ENCODE assay signal across 17 cellular contexts in genomic region chr3:18419232-18419631, GRCh38. TPM values are rescaled to one million over a fixed set of nuclear protein-coding genes. Genes with fewer than 3 reads are reported as not detected.
DNase-seq lines count a peak whose midpoint lies in the region; ATAC-seq and FAIRE-seq lines count a peak whose summit lies in the region.
"Had no signal": no experiment of that assay in that cellular context is flagged by ENCODE, and none has a peak within 500 bp of the region (broad histone marks: within the 10 kb centered on the region; RNA-seq: fewer than 3 reads in every experiment).

No MANE protein-coding gene starts in this region.

- CTCF ChIA-PET in naive thymus-derived CD4-positive, alpha-beta T cell (lab: Charles Lee) = interaction anchor here (0.6 to 0.8 kb wide), 2 partner anchors 13 to 18 kb away, joined by 3 read pairs; no protein-coding TSS in a partner anchor

- no peaks in the 10 kb centered on the region for H3K27me3 ChIP-seq in naive thymus-derived CD4-positive, alpha-beta T cell (ENCODE audit: control insufficient read depth in 2 of 2, insufficient read depth in 2 of 2, low read length in 2 of 2)
- H3K27me3 ChIP-seq: BE2C, tibial nerve had no signal

- no peaks in the 10 kb centered on the region for H3K27me3 Mint-ChIP-seq in activated naive CD8-positive, alpha-beta T cell treated with anti-CD3 and anti-CD28 coated beads, Interleukin-2, amount 50 U/mL, for 24 hours
- no peaks in the 10 kb centered on the region for H3K27me3 Mint-ChIP-seq in naive thymus-derived CD4-positive, alpha-beta T cell

- H3K27ac ChIP-seq in naive thymus-derived CD4-positive, alpha-beta T cell (ENCODE audit: low read depth, low read length) = peak overlapping the region; percentile 97

- ATAC-seq in Right ventricle myocardium inferior = peak; percentile 78
- ATAC-seq in activated naive CD8-positive, alpha-beta T cell treated with anti-CD3 and anti-CD28 coated beads, Interleukin-2, amount 50 U/mL, for 24 hours = no peak
- no peak for ATAC-seq in naive thymus-derived CD4-positive, alpha-beta T cell
- ATAC-seq in GM18511 (IDR thresholded peaks at IDR 0.05; ENCODE audit: unreplicated experiment) = no peak
- ATAC-seq: HCT116 had no signal

- intact Hi-C loops in Right ventricle myocardium inferior (cut with DNase I) = no loop called here
- intact Hi-C loops in cardiac septum (cut with DNase I) = no loop called here
- intact Hi-C loops in naive thymus-derived CD4-positive, alpha-beta T cell (cut with micrococcal nuclease) = loop anchor here (2.0 to 10.0 kb wide), 2 partner anchors 14 to 726 kb away; partner anchors contain the start of gene KCNH8 (in 1 of the 2)

- peak overlapping the region; percentile 67 for H3K4me3 Mint-ChIP-seq in activated naive CD8-positive, alpha-beta T cell treated with anti-CD3 and anti-CD28 coated beads, Interleukin-2, amount 50 U/mL, for 24 hours
- H3K4me3 Mint-ChIP-seq in naive thymus-derived CD4-positive, alpha-beta T cell = peak overlapping the region in 9 of 10 donors; percentile 83 to 100 (median 96)
- H3K4me3 Mint-ChIP-seq: memory B cell had no signal

- POLR2A ChIA-PET in naive thymus-derived CD4-positive, alpha-beta T cell (lab: Charles Lee) = interaction anchor here (0.5 to 9.9 kb wide), 9 partner anchors 8 to 367 kb away, joined by 3 to 206 read pairs (median 5); no protein-coding TSS in a partner anchor

- no peak for DNase-seq in Right ventricle myocardium inferior (ENCODE audit: missing footprints)
- no peak for DNase-seq in cardiac septum (ENCODE audit: low spot score)
- no peak for DNase-seq in activated naive CD8-positive, alpha-beta T cell treated with anti-CD3 and anti-CD28 coated beads, Interleukin-2, amount 50 U/mL, for 24 hours
- DNase-seq in naive thymus-derived CD4-positive, alpha-beta T cell = no peak
- DNase-seq in stimulated activated naive CD4-positive, alpha-beta T cell (lab: John Stamatoyannopoulos, UW) = no peak
- no peak for DNase-seq in NCI-H146 treated with DMSO at 0.1 percent for 48 hours (lab: John Stamatoyannopoulos, UW; ENCODE audit: unreplicated experiment)
- DNase-seq in RCC 7860 (ENCODE audit: low spot score) = no peak
- DNase-seq: BE2C, DMS79 treated with DMSO at 0.1 percent for 48 hours, NCI-H187, NCI-H524, RPMI8226 had no signal

- H3K4me3 ChIP-seq in naive thymus-derived CD4-positive, alpha-beta T cell (ENCODE audit: low read length) = peak overlapping the region; percentile 0

- no peaks in the 10 kb centered on the region for H3K9me3 ChIP-seq in naive thymus-derived CD4-positive, alpha-beta T cell (ENCODE audit: control insufficient read depth in 2 of 3, low read length in 3 of 3)
- H3K9me3 ChIP-seq: BE2C, tibial nerve had no signal

- H3K36me3 Mint-ChIP-seq in activated naive CD8-positive, alpha-beta T cell treated with anti-CD3 and anti-CD28 coated beads, Interleukin-2, amount 50 U/mL, for 24 hours (ENCODE audit: low read depth) = peaks cover 90% of the 10 kb centered on the region
- peaks cover 15 to 74% (median 58%) of the 10 kb centered on the region in 5 donors for H3K36me3 Mint-ChIP-seq in naive thymus-derived CD4-positive, alpha-beta T cell

- H3K9me3 Mint-ChIP-seq in activated naive CD8-positive, alpha-beta T cell treated with anti-CD3 and anti-CD28 coated beads, Interleukin-2, amount 50 U/mL, for 24 hours = no peaks in the 10 kb centered on the region
- peaks cover 0 to 4% (median 0%) of the 10 kb centered on the region in 11 donors for H3K9me3 Mint-ChIP-seq in naive thymus-derived CD4-positive, alpha-beta T cell
- H3K9me3 Mint-ChIP-seq: memory B cell had no signal

- H3K27ac Mint-ChIP-seq in activated naive CD8-positive, alpha-beta T cell treated with anti-CD3 and anti-CD28 coated beads, Interleukin-2, amount 50 U/mL, for 24 hours = peak overlapping the region; percentile 67
- H3K27ac Mint-ChIP-seq in naive thymus-derived CD4-positive, alpha-beta T cell = peak overlapping the region; percentile 85 to 96 (median 92)
- H3K27ac Mint-ChIP-seq: memory B cell had no signal

- H3K36me3 ChIP-seq in naive thymus-derived CD4-positive, alpha-beta T cell (ENCODE audit: control insufficient read depth in 2 of 3, insufficient read depth in 3 of 3, low read length in 3 of 3) = peaks cover 6 to 7% (median 7%) of the 10 kb centered on the region in 3 experiments
- H3K36me3 ChIP-seq: BE2C had no signal

- H3K4me1 Mint-ChIP-seq in activated naive CD8-positive, alpha-beta T cell treated with anti-CD3 and anti-CD28 coated beads, Interleukin-2, amount 50 U/mL, for 24 hours = peaks cover 93% of the 10 kb centered on the region
- H3K4me1 Mint-ChIP-seq in naive thymus-derived CD4-positive, alpha-beta T cell = peaks cover 45 to 91% (median 80%) of the 10 kb centered on the region in 7 donors

- no peak for FAIRE-seq in RCC 7860 (lab: Jason Lieb, UNC)
- FAIRE-seq: astrocyte had no signal

- H3K4me1 ChIP-seq in naive thymus-derived CD4-positive, alpha-beta T cell (ENCODE audit: control insufficient read depth in 2 of 2, insufficient read depth in 2 of 2, low read length in 2 of 2) = peaks cover 13 to 53% of the 10 kb centered on the region in 2 donors
- H3K4me1 ChIP-seq: BE2C had no signal

RNA-seq across cellular contexts. Expression of gene SATB1, which starts 5.9 kb away (rescaled TPM):
- total RNA-seq in Right ventricle myocardium inferior (41.6 TPM), cardiac septum (56.9 TPM)
- total RNA-seq in naive thymus-derived CD4-positive, alpha-beta T cell = 100 to 1,000 TPM; 258 to 482 (median 451) TPM
- 100 to 1,000 TPM; 286 to 389 TPM for polyA plus RNA-seq in naive thymus-derived CD4-positive, alpha-beta T cell

Comparison
In these comparisons a context has a peak if more than half of its experiments do, and no peak if none do; other contexts are left out.
1. intact Hi-C loops: an anchor here in naive thymus-derived CD4-positive, alpha-beta T cell (2.0 to 10.0 kb wide); none called in Right ventricle myocardium inferior and cardiac septum.